Comparison of ENCODE assay signal across 17 cellular contexts in genomic region chr16:17282247-17282646, GRCh38.
"Had no signal": no experiment of that assay in that cellular context is flagged by ENCODE, and none has a peak within 500 bp of the region (broad histone marks: within the 10 kb centered on the region; RNA-seq: fewer than 3 reads in every experiment).

No MANE protein-coding gene starts in this region.

- H3K27me3 ChIP-seq: adrenal gland, neural progenitor cell, ovary, sigmoid colon, spleen, thyroid gland had no signal

- H3K9ac ChIP-seq: neural progenitor cell had no signal

- H3K4me2 ChIP-seq: neural progenitor cell had no signal

- H3K36me3 Mint-ChIP-seq: neural progenitor cell; stimulated activated effector memory CD8-positive, alpha-beta T cell treated with anti-CD3 and anti-CD28 coated beads, Interleukin-12 subunit alpha, Interleukin-12 subunit beta, amount 100 ng/mL, for 72 hours had no signal

- H3K27ac Mint-ChIP-seq: activated naive CD4-positive, alpha-beta T cell treated with anti-CD3 and anti-CD28 coated beads, Interleukin-2, amount 10 ng/mL, durations not matched to agents 7 days and 5 days; activated T-helper 1 cell treated with anti-CD3 and anti-CD28 coated beads, Interleukin-12 subunit alpha, Interleukin-12 subunit beta, Interleukin-2, Interleukin-4 antibody, amounts not matched to agents 30 ng/mL and 10 ng/mL and 1 ng/mL, durations not matched to agents 14 hours and 24 hours and 36 hours; endodermal cell; neural progenitor cell; stimulated activated effector memory CD8-positive, alpha-beta T cell treated with anti-CD3 and anti-CD28 coated beads, Interleukin-12 subunit alpha, Interleukin-12 subunit beta, amount 100 ng/mL, for 72 hours; T-helper 2 cell treated with Interferon-gamma antibody and Interleukin-4, amounts not matched to agents 5 μg/mL and 100 μg/mL, for 36 hours had no signal

- DNase-seq: activated CD4-positive, CD25-positive, alpha-beta regulatory T cell treated with anti-CD3 and anti-CD28 coated beads, Interleukin-2, amount 50 U/mL, for 72 hours; activated naive CD4-positive, alpha-beta T cell treated with anti-CD3 and anti-CD28 coated beads, Interleukin-2, amount 10 ng/mL, durations not matched to agents 7 days and 5 days; adrenal gland; endodermal cell; left colon; ovary; sigmoid colon; spleen; thyroid gland had no signal

- FAIRE-seq: frontal cortex, islet of Langerhans, urothelium cell line had no signal

- H3K4me3 ChIP-seq: adrenal gland, dorsolateral prefrontal cortex, neural progenitor cell, ovary, sigmoid colon, spleen, thyroid gland had no signal

- ATAC-seq: left colon; stimulated activated effector memory CD8-positive, alpha-beta T cell treated with anti-CD3 and anti-CD28 coated beads, Interleukin-12 subunit alpha, Interleukin-12 subunit beta, amount 100 ng/mL, for 72 hours had no signal

- H3K27ac ChIP-seq: adrenal gland, dorsolateral prefrontal cortex, neural progenitor cell, ovary, sigmoid colon, spleen, thyroid gland had no signal

- H3K4me3 Mint-ChIP-seq: activated naive CD4-positive, alpha-beta T cell treated with anti-CD3 and anti-CD28 coated beads, Interleukin-2, amount 10 ng/mL, durations not matched to agents 7 days and 5 days; activated T-helper 1 cell treated with anti-CD3 and anti-CD28 coated beads, Interleukin-12 subunit alpha, Interleukin-12 subunit beta, Interleukin-2, Interleukin-4 antibody, amounts not matched to agents 30 ng/mL and 10 ng/mL and 1 ng/mL, durations not matched to agents 14 hours and 24 hours and 36 hours; endodermal cell; neural progenitor cell; stimulated activated effector memory CD8-positive, alpha-beta T cell treated with anti-CD3 and anti-CD28 coated beads, Interleukin-12 subunit alpha, Interleukin-12 subunit beta, amount 100 ng/mL, for 72 hours; T-helper 2 cell treated with Interferon-gamma antibody and Interleukin-4, amounts not matched to agents 5 μg/mL and 100 μg/mL, for 36 hours had no signal

- H3K9me3 ChIP-seq: adrenal gland, ovary, sigmoid colon, spleen, thyroid gland had no signal

- H2AFZ ChIP-seq: neural progenitor cell had no signal

- H3K9me3 Mint-ChIP-seq: activated naive CD4-positive, alpha-beta T cell treated with anti-CD3 and anti-CD28 coated beads, Interleukin-2, amount 10 ng/mL, durations not matched to agents 7 days and 5 days; activated T-helper 1 cell treated with anti-CD3 and anti-CD28 coated beads, Interleukin-12 subunit alpha, Interleukin-12 subunit beta, Interleukin-2, Interleukin-4 antibody, amounts not matched to agents 30 ng/mL and 10 ng/mL and 1 ng/mL, durations not matched to agents 14 hours and 24 hours and 36 hours; endodermal cell; neural progenitor cell; stimulated activated effector memory CD8-positive, alpha-beta T cell treated with anti-CD3 and anti-CD28 coated beads, Interleukin-12 subunit alpha, Interleukin-12 subunit beta, amount 100 ng/mL, for 72 hours; T-helper 2 cell treated with Interferon-gamma antibody and Interleukin-4, amounts not matched to agents 5 μg/mL and 100 μg/mL, for 36 hours had no signal

- H3K36me3 ChIP-seq: adrenal gland, neural progenitor cell, ovary, sigmoid colon, spleen, thyroid gland had no signal
